ENCODE assay signal across 7 cellular contexts in genomic region chr7:154631162-154631561, GRCh38.
"Had no signal": no experiment of that assay in that cellular context is flagged by ENCODE, and none has a peak within 500 bp of the region (broad histone marks: within the 10 kb centered on the region; RNA-seq: fewer than 3 reads in every experiment).

No MANE protein-coding gene starts in this region.

- H3K4me2 ChIP-seq: GM23338 had no signal

- H2AFZ ChIP-seq: GM23338 had no signal

- ATAC-seq: GM23338 had no signal

- FAIRE-seq: H1, H54, HTR-8/SVneo had no signal

- H3K4me3 ChIP-seq: GM23338 had no signal

- DNase-seq: H9, HCEC 1CT, KG1 had no signal
